In genomic region chr5:34889394-34889793, GRCh38 we compare ENCODE assay signal across 1 cellular context.
TF ChIP-seq lines count a peak whose summit lies in the region.

No MANE protein-coding gene starts in this region.

TF ChIP-seq in HepG2, 621 proteins besides CTCF, POLR2A, EP300 and RAD21 (continued from another document):
- no peak for TF ChIP-seq ZNF407 (CRISPR knock-in tag; IDR thresholded peaks at IDR 0.05; ENCODE audit: not compliant biosample characterization)
- peak; percentile 88 for TF ChIP-seq HNF4A (CRISPR knock-in tag; IDR thresholded peaks at IDR 0.05)
- no peak for TF ChIP-seq NCOA1 (CRISPR knock-in tag; IDR thresholded peaks at IDR 0.05)
- peak; percentile 81 for TF ChIP-seq RCOR2 (CRISPR knock-in tag; IDR thresholded peaks at IDR 0.05)
- no peak for TF ChIP-seq CREB1 (IDR thresholded peaks at IDR 0.05)
- TF ChIP-seq CREB1 (CRISPR knock-in tag; IDR thresholded peaks at IDR 0.05), result 0 out of 2 replicates have a peak, but pooled peaks have one; percentile 13
- TF ChIP-seq ZBTB40 (IDR thresholded peaks at IDR 0.05), result no peak
- TF ChIP-seq ZBTB40 (CRISPR knock-in tag; IDR thresholded peaks at IDR 0.05), result no peak
- TF ChIP-seq ZGPAT (CRISPR knock-in tag; IDR thresholded peaks at IDR 0.05), result peak; percentile 47; the same call in 1 of the 2 replicates
- peak; percentile 61 for TF ChIP-seq PPARG (CRISPR knock-in tag; conservative IDR thresholded peaks at IDR 0.05)
- TF ChIP-seq SP5 (CRISPR knock-in tag; IDR thresholded peaks at IDR 0.05; ENCODE audit: borderline replicate concordance, low read depth), result 0 out of 2 replicates have a peak, but pooled peaks have one; percentile 41
- TF ChIP-seq MIXL1 (CRISPR knock-in tag; IDR thresholded peaks at IDR 0.05), result peak; percentile 77; the same call in 1 of the 2 replicates
- TF ChIP-seq SIX1 (CRISPR knock-in tag; IDR thresholded peaks at IDR 0.05; ENCODE audit: borderline replicate concordance), result peak; percentile 64
- no peak for TF ChIP-seq FUBP1 (CRISPR knock-in tag; IDR thresholded peaks at IDR 0.05; ENCODE audit: borderline replicate concordance)
- no peak for TF ChIP-seq ZBTB8A (CRISPR knock-in tag; IDR thresholded peaks at IDR 0.05; ENCODE audit: borderline replicate concordance, low read depth)
- no peak for TF ChIP-seq ZNF18 (CRISPR knock-in tag; IDR thresholded peaks at IDR 0.05; ENCODE audit: insufficient replicate concordance)
- no peak for TF ChIP-seq KDM5A (IDR thresholded peaks at IDR 0.05; ENCODE audit: borderline replicate concordance, low read length)
- TF ChIP-seq FOXA1 (IDR thresholded peaks at IDR 0.05), result no peak
- peak; percentile 62 for TF ChIP-seq FOXA1 (CRISPR knock-in tag; IDR thresholded peaks at IDR 0.05)
- peak; percentile 46; the same call in 1 of the 2 replicates for TF ChIP-seq TBX2 (CRISPR knock-in tag; IDR thresholded peaks at IDR 0.05; ENCODE audit: borderline replicate concordance)
- no peak for TF ChIP-seq SOX13 (IDR thresholded peaks at IDR 0.05)
- TF ChIP-seq SOX13 (CRISPR knock-in tag; conservative IDR thresholded peaks at IDR 0.05 in 1 of 2, IDR thresholded peaks at IDR 0.05 in 1 of 2), result peak in 1 of 2 experiments; percentile 73; a peak in 2 of 4 replicates
- peak; percentile 22; the same call in 1 of the 2 replicates for TF ChIP-seq CEBPG (CRISPR knock-in tag; IDR thresholded peaks at IDR 0.05)
- peak; percentile 86 for TF ChIP-seq DPF2 (CRISPR knock-in tag; IDR thresholded peaks at IDR 0.05; ENCODE audit: borderline replicate concordance, low read depth)
- peak; percentile 57 for TF ChIP-seq NCOA2 (CRISPR knock-in tag; IDR thresholded peaks at IDR 0.05)
- TF ChIP-seq MIER3 (CRISPR knock-in tag; IDR thresholded peaks at IDR 0.05; ENCODE audit: borderline replicate concordance), result peak; percentile 24; the same call in 1 of the 2 replicates
- peak; percentile 23 for TF ChIP-seq ZNF770 (CRISPR knock-in tag; IDR thresholded peaks at IDR 0.05)
- TF ChIP-seq ZNF841 (CRISPR knock-in tag; IDR thresholded peaks at IDR 0.05; ENCODE audit: borderline replicate concordance), result no peak
- TF ChIP-seq HNRNPUL1 (IDR thresholded peaks at IDR 0.05; ENCODE audit: low read depth, low read length), result no peak
- TF ChIP-seq MAFF (IDR thresholded peaks at IDR 0.05; ENCODE audit: low read depth, low read length), result no peak
- no peak for TF ChIP-seq ZKSCAN5 (CRISPR knock-in tag; IDR thresholded peaks at IDR 0.05)
